Comparison of ENCODE assay signal across 17 cellular contexts in the genomic region with DNA sequence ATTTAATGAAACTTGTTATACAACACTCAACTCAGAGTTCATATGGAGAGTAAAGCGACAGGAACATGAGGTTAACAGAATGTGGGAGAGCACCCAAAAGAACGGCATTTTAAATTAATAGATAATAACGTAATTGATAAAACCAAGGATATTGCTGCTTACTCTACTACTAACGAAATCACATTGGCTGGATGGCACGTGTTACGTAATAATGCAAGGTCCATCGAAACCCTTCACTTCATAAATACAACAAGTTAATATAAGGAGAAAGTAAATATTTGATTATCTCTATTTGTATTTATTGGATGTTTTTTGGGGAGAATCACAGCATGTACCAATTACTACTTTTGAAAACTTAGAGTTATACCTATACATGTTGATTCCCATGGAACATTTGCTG. TPM values are rescaled to one million over a fixed set of nuclear protein-coding genes. Genes with fewer than 3 reads are reported as not detected.
DNase-seq lines count a peak whose midpoint lies in the region; ATAC-seq and TF ChIP-seq lines count a peak whose summit lies in the region.
"Had no signal": no experiment of that assay in that cellular context is flagged by ENCODE, and none has a peak within 500 bp of the region (broad histone marks: within the 10 kb centered on the region; RNA-seq: fewer than 3 reads in every experiment).

No MANE protein-coding gene starts in this region.

- no peak for TF ChIP-seq EP300 in sigmoid colon (IDR thresholded peaks at IDR 0.05)

- no peak for DNase-seq in AG10803 (ENCODE audit: low read depth)
- DNase-seq in sigmoid colon: no peak
- no peak for DNase-seq in NCI-H146 (lab: John Stamatoyannopoulos, UW)
- DNase-seq: activated T-cell treated with anti-CD3 and anti-CD28 coated beads, Interleukin-2, amount 50 U/mL, for 1 hour; adrenal gland; BE2C; cortex of kidney; KBM-7; naive thymus-derived CD8-positive, alpha-beta T cell; NCI-H446; T-cell had no signal

- H3K4me3 ChIP-seq in AG10803 (ENCODE audit: low read length) (peak overlapping the region; percentile 81), WI38 (ENCODE audit: low read depth, low read length) (peak overlapping the region; percentile 83), iPS-20b (ENCODE audit: low read length) (peak overlapping the region; percentile 93), sigmoid colon (peak overlapping the region; percentile 62 to 79 (median 68))

- H3K4me1 ChIP-seq in iPS-20b (ENCODE audit: insufficient read depth, low read length) (peaks cover 34% of the 10 kb centered on the region), sigmoid colon (peaks cover 0 to 45% (median 33%) of the 10 kb centered on the region in 4 donors)
- H3K4me1 ChIP-seq: BE2C had no signal

- H3K27ac ChIP-seq in iPS-20b (ENCODE audit: low read length): no peak overlapping the region
- peak overlapping the region; percentile 88 to 93 (median 92) for H3K27ac ChIP-seq in sigmoid colon

- TF ChIP-seq CTCF in AG10803 (conservative IDR thresholded peaks at IDR 0.05; ENCODE audit: low read length): no peak
- no peak for TF ChIP-seq CTCF in WI38 (IDR thresholded peaks at IDR 0.05; ENCODE audit: low read depth, low read length)
- no peak for TF ChIP-seq CTCF in sigmoid colon (IDR thresholded peaks at IDR 0.05)

- H3K27me3 ChIP-seq in iPS-20b (ENCODE audit: insufficient read depth, low read length): peaks cover 34% of the 10 kb centered on the region
- no peaks in the 10 kb centered on the region for H3K27me3 ChIP-seq in sigmoid colon
- H3K27me3 ChIP-seq: adrenal gland, tibial nerve had no signal

- intact Hi-C loops in sigmoid colon (cut with DNase I): loop anchor here (2.0 to 5.0 kb wide), 2 partner anchors 151 to 347 kb away; no protein-coding TSS in a partner anchor

- 70 to 83% methylated on average over 7 of the region's 7 CpGs for WGBS in sigmoid colon, 2 donors

- H3K9me3 ChIP-seq in iPS-20b (ENCODE audit: insufficient read depth, low read depth, low read length) (no peaks in the 10 kb centered on the region), sigmoid colon (no peaks in the 10 kb centered on the region)
- H3K9me3 ChIP-seq: adrenal gland, BE2C, tibial nerve had no signal

- H3K9ac ChIP-seq in iPS-20b (ENCODE audit: low read depth, low read length): peak overlapping the region; percentile 81; the same call in 1 of the 2 replicates

- ATAC-seq in HG03280 (IDR thresholded peaks at IDR 0.05; ENCODE audit: unreplicated experiment): no peak
- ATAC-seq in GM21737 (IDR thresholded peaks at IDR 0.05; ENCODE audit: unreplicated experiment): no peak
- no peak for ATAC-seq in HG03354 (IDR thresholded peaks at IDR 0.05; ENCODE audit: poor library complexity, severe bottlenecking, unreplicated experiment)
- ATAC-seq: naive thymus-derived CD8-positive, alpha-beta T cell; T-cell had no signal

- no peak for TF ChIP-seq POLR2A in sigmoid colon (IDR thresholded peaks at IDR 0.05)

- H3K36me3 ChIP-seq in iPS-20b (ENCODE audit: insufficient read depth, low read depth, low read length): no peaks in the 10 kb centered on the region
- H3K36me3 ChIP-seq in sigmoid colon: no peaks in the 10 kb centered on the region
- H3K36me3 ChIP-seq: adrenal gland, BE2C, tibial nerve had no signal

RNA-seq across cellular contexts. Expression of a gene that starts 1.5 kb away (rescaled TPM):
- 10 to 100 TPM; 60.2 to 92.9 (median 79.1) TPM for total RNA-seq in sigmoid colon
- polyA plus RNA-seq in sigmoid colon: 1 to 10 TPM; 3.7 to 4.2 (median 4.0) TPM
- total RNA-seq: naive thymus-derived CD8-positive, alpha-beta T cell had no signal
- polyA plus RNA-seq: naive thymus-derived CD8-positive, alpha-beta T cell had no signal
